Comparison of ENCODE assay signal across 25 cellular contexts in genomic region chr4:177239475-177239874, GRCh38.
"Had no signal": no experiment of that assay in that cellular context is flagged by ENCODE, and none has a peak within 500 bp of the region (broad histone marks: within the 10 kb centered on the region; RNA-seq: fewer than 3 reads in every experiment).

No MANE protein-coding gene starts in this region.

- DNase-seq: effector CD4-positive, alpha-beta T cell; endodermal cell; erythroblast; foreskin melanocyte; head of caudate nucleus; left colon; left ventricle myocardium superior; mesendoderm; naive B cell; occipital lobe; right lobe of liver; spleen; stimulated activated CD4-positive, alpha-beta T cell treated with anti-CD3 and anti-CD28 coated beads, Interleukin-15, amount 100 ng/mL, for 24 hours; stimulated activated CD4-positive, alpha-beta T cell treated with anti-CD3 and anti-CD28 coated beads, Interleukin-1b, Interleukin-23, amount 100 ng/mL, for 48 hours; stimulated activated CD4-positive, alpha-beta T cell treated with anti-CD3 and anti-CD28 coated beads, Interleukin-4, amount 100 ng/mL, for 24 hours; stimulated activated naive B cell treated with anti-CD40 and anti-IgM and Interleukin-4, amounts not matched to agents 10 μg/mL and 1 μg/mL and 100 μg/mL, for 72 hours; stimulated activated naive CD8-positive, alpha-beta T cell treated with anti-CD3 and anti-CD28 coated beads, Interleukin-15, amount 100 ng/mL, for 72 hours; substantia nigra; transverse colon had no signal

- H3K27ac ChIP-seq: coronary artery, hepatocyte, parathyroid adenoma, prostate gland, right lobe of liver, spleen, thoracic aorta, transverse colon had no signal

- H3K9ac ChIP-seq: parathyroid adenoma had no signal

- H3K36me3 ChIP-seq: prostate gland, right lobe of liver, spleen, thoracic aorta, transverse colon had no signal

- H2AFZ ChIP-seq: hepatocyte, parathyroid adenoma had no signal

- H3K4me3 ChIP-seq: coronary artery, hepatocyte, lung, prostate gland, right lobe of liver, spleen, thoracic aorta, transverse colon had no signal

- H3K4me2 ChIP-seq: hepatocyte had no signal

- H3K27me3 ChIP-seq: hepatocyte, right lobe of liver, spleen, transverse colon had no signal

- ATAC-seq: left colon; left ventricle myocardium superior; right lobe of liver; stimulated activated naive B cell treated with anti-CD40 and anti-IgM and Interleukin-4, amounts not matched to agents 10 μg/mL and 1 μg/mL and 100 μg/mL, for 72 hours; stimulated activated naive CD8-positive, alpha-beta T cell treated with anti-CD3 and anti-CD28 coated beads, Interleukin-15, amount 100 ng/mL, for 72 hours had no signal

- H3K9me3 ChIP-seq: prostate gland, right lobe of liver, spleen, thoracic aorta, transverse colon had no signal

- H3K4me1 ChIP-seq: parathyroid adenoma, prostate gland, right lobe of liver, spleen, transverse colon had no signal

- H3K79me2 ChIP-seq: hepatocyte, parathyroid adenoma had no signal
